Comparison of ENCODE assay signal across 1 cellular context in the genomic region with DNA sequence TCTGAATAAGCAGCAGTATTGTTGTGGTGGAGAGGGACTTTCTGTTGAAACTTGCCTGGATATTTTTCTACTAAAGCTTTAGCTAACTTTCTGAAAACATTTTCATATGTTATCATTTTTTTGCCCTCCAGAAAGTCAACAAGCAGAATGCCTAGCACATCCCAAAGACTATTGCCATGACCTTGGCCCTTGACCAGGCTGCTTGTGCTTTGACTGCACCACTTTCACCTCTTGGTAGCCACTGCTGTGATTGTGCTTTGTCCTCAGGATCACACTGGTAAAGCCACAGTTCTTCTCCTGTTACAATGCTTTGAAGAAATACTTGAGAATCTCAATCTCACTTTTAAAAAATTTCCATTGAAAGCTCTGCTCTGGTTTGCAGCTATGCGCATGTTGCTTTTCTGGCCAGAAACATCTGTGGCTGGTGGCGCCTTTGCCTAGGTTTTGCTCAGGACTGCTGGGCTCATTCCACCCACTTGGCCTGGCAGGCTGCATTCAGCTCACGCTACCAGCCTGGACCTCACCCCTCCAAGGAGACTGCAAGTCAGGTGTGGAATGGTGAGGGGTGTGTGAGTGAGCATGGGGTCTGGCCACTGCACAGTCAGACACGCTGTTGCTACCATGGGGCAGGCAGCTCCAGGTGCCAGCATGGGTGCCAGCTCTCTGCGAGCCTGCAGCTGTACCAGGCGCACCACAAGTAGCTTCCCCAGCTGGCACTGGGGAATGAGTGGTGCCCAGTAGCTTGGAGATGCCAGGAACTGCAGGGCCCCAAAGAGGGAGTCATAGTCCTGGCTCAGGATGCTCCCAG.
TF ChIP-seq lines count a peak whose summit lies in the region.

No MANE protein-coding gene starts in this region.

TF ChIP-seq in HepG2, 621 proteins besides CTCF, POLR2A, EP300 and RAD21 (continued from another document and continues in another):
- 0 out of 2 replicates have a peak, but pooled peaks have one; percentile 45 for TF ChIP-seq PRDM10 (CRISPR knock-in tag; IDR thresholded peaks at IDR 0.05; ENCODE audit: low read depth)
- no peak for TF ChIP-seq DDIT3 (CRISPR knock-in tag; IDR thresholded peaks at IDR 0.05)
- TF ChIP-seq ZNF234 (CRISPR knock-in tag; conservative IDR thresholded peaks at IDR 0.05) = no peak
- no peak for TF ChIP-seq ZNF589 (CRISPR knock-in tag; conservative IDR thresholded peaks at IDR 0.05)
- 0 out of 2 replicates have a peak, but pooled peaks have one; percentile 17 for TF ChIP-seq ZFP91 (CRISPR knock-in tag; IDR thresholded peaks at IDR 0.05; ENCODE audit: borderline replicate concordance)
- no peak for TF ChIP-seq KDM6A (CRISPR knock-in tag; IDR thresholded peaks at IDR 0.05; ENCODE audit: low read depth)
- no peak for TF ChIP-seq ZNF441 (CRISPR knock-in tag; IDR thresholded peaks at IDR 0.05; ENCODE audit: borderline replicate concordance)
- peak; percentile 32; the same call in 1 of the 2 replicates for TF ChIP-seq ZNF878 (CRISPR knock-in tag; IDR thresholded peaks at IDR 0.05)
- no peak for TF ChIP-seq ZNF34 (CRISPR knock-in tag; IDR thresholded peaks at IDR 0.05; ENCODE audit: borderline replicate concordance)
- peak; percentile 67; the same call in 1 of the 2 replicates for TF ChIP-seq HNRNPL (IDR thresholded peaks at IDR 0.05; ENCODE audit: low read depth, low read length)
- TF ChIP-seq ZMYM4 (CRISPR knock-in tag; IDR thresholded peaks at IDR 0.05) = peak; percentile 70
- TF ChIP-seq TBX3 (IDR thresholded peaks at IDR 0.05; ENCODE audit: borderline replicate concordance) = no peak
- TF ChIP-seq, protein P1, sequence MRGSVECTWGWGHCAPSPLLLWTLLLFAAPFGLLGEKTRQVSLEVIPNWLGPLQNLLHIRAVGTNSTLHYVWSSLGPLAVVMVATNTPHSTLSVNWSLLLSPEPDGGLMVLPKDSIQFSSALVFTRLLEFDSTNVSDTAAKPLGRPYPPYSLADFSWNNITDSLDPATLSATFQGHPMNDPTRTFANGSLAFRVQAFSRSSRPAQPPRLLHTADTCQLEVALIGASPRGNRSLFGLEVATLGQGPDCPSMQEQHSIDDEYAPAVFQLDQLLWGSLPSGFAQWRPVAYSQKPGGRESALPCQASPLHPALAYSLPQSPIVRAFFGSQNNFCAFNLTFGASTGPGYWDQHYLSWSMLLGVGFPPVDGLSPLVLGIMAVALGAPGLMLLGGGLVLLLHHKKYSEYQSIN (CRISPR knock-in tag; IDR thresholded peaks at IDR 0.05; ENCODE audit: borderline replicate concordance) = no peak
- no peak for TF ChIP-seq NFKBIZ (CRISPR knock-in tag; IDR thresholded peaks at IDR 0.05)
- peak; percentile 45; the same call in 1 of the 2 replicates for TF ChIP-seq SOX13 (IDR thresholded peaks at IDR 0.05)
- TF ChIP-seq SOX13 (CRISPR knock-in tag; conservative IDR thresholded peaks at IDR 0.05 in 1 of 2, IDR thresholded peaks at IDR 0.05 in 1 of 2) = peak in 1 of 2 experiments; percentile 90; a peak in 2 of 4 replicates
- TF ChIP-seq POGZ (CRISPR knock-in tag; IDR thresholded peaks at IDR 0.05) = peak; percentile 68; the same call in 1 of the 2 replicates
- TF ChIP-seq GATAD1 (CRISPR knock-in tag; IDR thresholded peaks at IDR 0.05) = no peak
- TF ChIP-seq ZNF296 (CRISPR knock-in tag; conservative IDR thresholded peaks at IDR 0.05) = no peak
- peak; percentile 80 for TF ChIP-seq NR2F6 (IDR thresholded peaks at IDR 0.05)
- peak; percentile 93 for TF ChIP-seq NR2F6 (CRISPR knock-in tag; IDR thresholded peaks at IDR 0.05)
- TF ChIP-seq ZSCAN20 (CRISPR knock-in tag; IDR thresholded peaks at IDR 0.05; ENCODE audit: borderline replicate concordance) = no peak
- TF ChIP-seq ATM (IDR thresholded peaks at IDR 0.05; ENCODE audit: borderline replicate concordance) = no peak
- TF ChIP-seq ZNF879 (CRISPR knock-in tag; IDR thresholded peaks at IDR 0.05) = no peak
- TF ChIP-seq ATF1 (CRISPR knock-in tag; IDR thresholded peaks at IDR 0.05) = no peak
- TF ChIP-seq, protein P2, sequence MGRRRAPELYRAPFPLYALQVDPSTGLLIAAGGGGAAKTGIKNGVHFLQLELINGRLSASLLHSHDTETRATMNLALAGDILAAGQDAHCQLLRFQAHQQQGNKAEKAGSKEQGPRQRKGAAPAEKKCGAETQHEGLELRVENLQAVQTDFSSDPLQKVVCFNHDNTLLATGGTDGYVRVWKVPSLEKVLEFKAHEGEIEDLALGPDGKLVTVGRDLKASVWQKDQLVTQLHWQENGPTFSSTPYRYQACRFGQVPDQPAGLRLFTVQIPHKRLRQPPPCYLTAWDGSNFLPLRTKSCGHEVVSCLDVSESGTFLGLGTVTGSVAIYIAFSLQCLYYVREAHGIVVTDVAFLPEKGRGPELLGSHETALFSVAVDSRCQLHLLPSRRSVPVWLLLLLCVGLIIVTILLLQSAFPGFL (CRISPR knock-in tag; IDR thresholded peaks at IDR 0.05) = no peak
- TF ChIP-seq GFI1 (CRISPR knock-in tag; IDR thresholded peaks at IDR 0.05; ENCODE audit: borderline replicate concordance) = peak; percentile 99
- TF ChIP-seq SRF (IDR thresholded peaks at IDR 0.05; ENCODE audit: low read depth, low read length) = no peak
- TF ChIP-seq ZBTB42 (CRISPR knock-in tag; IDR thresholded peaks at IDR 0.05) = no peak
- no peak for TF ChIP-seq ZNF12 (CRISPR knock-in tag; IDR thresholded peaks at IDR 0.05)
- peak; percentile 52; the same call in 1 of the 2 replicates for TF ChIP-seq DPF2 (CRISPR knock-in tag; IDR thresholded peaks at IDR 0.05; ENCODE audit: borderline replicate concordance, low read depth)
- no peak for TF ChIP-seq ZBTB46 (CRISPR knock-in tag; IDR thresholded peaks at IDR 0.05; ENCODE audit: borderline replicate concordance)
- TF ChIP-seq GTF2F1 (IDR thresholded peaks at IDR 0.05; ENCODE audit: low read length) = no peak
- no peak for TF ChIP-seq ETV6 (CRISPR knock-in tag; conservative IDR thresholded peaks at IDR 0.05)
- TF ChIP-seq MAFF (IDR thresholded peaks at IDR 0.05; ENCODE audit: low read depth, low read length) = no peak
- no peak for TF ChIP-seq ZNF615 (CRISPR knock-in tag; IDR thresholded peaks at IDR 0.05; ENCODE audit: borderline replicate concordance)
- no peak for TF ChIP-seq ZIK1 (CRISPR knock-in tag; IDR thresholded peaks at IDR 0.05; ENCODE audit: borderline replicate concordance, low read depth)
- no peak for TF ChIP-seq LCORL (IDR thresholded peaks at IDR 0.05)
- TF ChIP-seq LCORL (CRISPR knock-in tag; IDR thresholded peaks at IDR 0.05) = no peak
- peak; percentile 80; the same call in 1 of the 2 replicates for TF ChIP-seq ZKSCAN5 (CRISPR knock-in tag; IDR thresholded peaks at IDR 0.05)
- TF ChIP-seq, protein P3, sequence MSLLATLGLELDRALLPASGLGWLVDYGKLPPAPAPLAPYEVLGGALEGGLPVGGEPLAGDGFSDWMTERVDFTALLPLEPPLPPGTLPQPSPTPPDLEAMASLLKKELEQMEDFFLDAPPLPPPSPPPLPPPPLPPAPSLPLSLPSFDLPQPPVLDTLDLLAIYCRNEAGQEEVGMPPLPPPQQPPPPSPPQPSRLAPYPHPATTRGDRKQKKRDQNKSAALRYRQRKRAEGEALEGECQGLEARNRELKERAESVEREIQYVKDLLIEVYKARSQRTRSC (CRISPR knock-in tag; IDR thresholded peaks at IDR 0.05; ENCODE audit: low read depth) = no peak
- TF ChIP-seq ZBTB26 (CRISPR knock-in tag; IDR thresholded peaks at IDR 0.05; ENCODE audit: borderline replicate concordance) = no peak
- TF ChIP-seq XRCC5 (optimal IDR thresholded peaks at IDR 0.05; ENCODE audit: low read length) = no peak
- TF ChIP-seq, protein P4, sequence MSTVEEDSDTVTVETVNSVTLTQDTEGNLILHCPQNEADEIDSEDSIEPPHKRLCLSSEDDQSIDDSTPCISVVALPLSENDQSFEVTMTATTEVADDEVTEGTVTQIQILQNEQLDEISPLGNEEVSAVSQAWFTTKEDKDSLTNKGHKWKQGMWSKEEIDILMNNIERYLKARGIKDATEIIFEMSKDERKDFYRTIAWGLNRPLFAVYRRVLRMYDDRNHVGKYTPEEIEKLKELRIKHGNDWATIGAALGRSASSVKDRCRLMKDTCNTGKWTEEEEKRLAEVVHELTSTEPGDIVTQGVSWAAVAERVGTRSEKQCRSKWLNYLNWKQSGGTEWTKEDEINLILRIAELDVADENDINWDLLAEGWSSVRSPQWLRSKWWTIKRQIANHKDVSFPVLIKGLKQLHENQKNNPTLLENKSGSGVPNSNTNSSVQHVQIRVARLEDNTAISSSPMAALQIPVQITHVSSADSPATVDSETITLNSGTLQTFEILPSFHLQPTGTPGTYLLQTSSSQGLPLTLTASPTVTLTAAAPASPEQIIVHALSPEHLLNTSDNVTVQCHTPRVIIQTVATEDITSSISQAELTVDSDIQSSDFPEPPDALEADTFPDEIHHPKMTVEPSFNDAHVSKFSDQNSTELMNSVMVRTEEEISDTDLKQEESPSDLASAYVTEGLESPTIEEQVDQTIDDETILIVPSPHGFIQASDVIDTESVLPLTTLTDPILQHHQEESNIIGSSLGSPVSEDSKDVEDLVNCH (CRISPR knock-in tag; IDR thresholded peaks at IDR 0.05) = no peak
